35 cellular contexts compared by ENCODE assay signal in genomic region chr11:88390254-88390653, GRCh38.
"Had no signal": no experiment of that assay in that cellular context is flagged by ENCODE, and none has a peak within 500 bp of the region (broad histone marks: within the 10 kb centered on the region; RNA-seq: fewer than 3 reads in every experiment).

No MANE protein-coding gene starts in this region.

- H3K9me3 ChIP-seq: ascending aorta had no signal

- H3K36me3 Mint-ChIP-seq: activated CD4-positive, alpha-beta memory T cell treated with anti-CD3 and anti-CD28 coated beads for 36 hours; brain had no signal

- DNase-seq: activated B cell treated with CpG ODN at 0.5 μM for 24 hours; activated CD4-positive, alpha-beta memory T cell treated with anti-CD3 and anti-CD28 coated beads for 36 hours; activated CD4-positive, alpha-beta T cell treated with anti-CD3 and anti-CD28 coated beads for 4 hours; activated CD4-positive, alpha-beta T cell treated with anti-CD3 and anti-CD28 coated beads, Interleukin-2, amount 10 ng/mL, durations not matched to agents 24 days and 14 days; activated CD4-positive, alpha-beta T cell treated with anti-CD3 and anti-CD28 coated beads, Interleukin-2, amount 50 U/mL, for 1 hour; activated CD4-positive, alpha-beta T cell treated with anti-CD3 and anti-CD28 coated beads, Interleukin-2, amount 50 U/mL, for 4 hours; activated CD4-positive, CD25-positive, alpha-beta regulatory T cell treated with anti-CD3 and anti-CD28 coated beads, Interleukin-2, amount 50 U/mL, for 72 hours; activated CD8-positive, alpha-beta memory T cell treated with anti-CD3 and anti-CD28 coated beads, Interleukin-2, amount 10 ng/mL, durations not matched to agents 7 days and 5 days; activated CD8-positive, alpha-beta memory T cell treated with anti-CD3 and anti-CD28 coated beads, Interleukin-2, amount 50 U/mL, for 48 hours; activated CD8-positive, alpha-beta T cell treated with anti-CD3 and anti-CD28 coated beads for 36 hours; activated effector memory CD4-positive, alpha-beta T cell treated with Interleukin-2 at 50 U/mL for 16 hours; activated gamma-delta T cell; activated naive CD4-positive, alpha-beta T cell treated with anti-CD3 and anti-CD28 coated beads, Interleukin-2, amount 10 ng/mL, durations not matched to agents 7 days and 5 days; activated naive CD4-positive, alpha-beta T cell treated with Interleukin-2 at 50 U/mL for 16 hours; activated naive CD8-positive, alpha-beta T cell treated with anti-CD3 and anti-CD28 coated beads, Interleukin-2, amount 10 ng/mL, durations not matched to agents 7 days and 5 days; activated naive CD8-positive, alpha-beta T cell treated with anti-CD3 and anti-CD28 coated beads, Interleukin-2, amount 50 U/mL, for 24 hours; activated T-cell treated with anti-CD3 and anti-CD28 coated beads, Interleukin-2, amount 50 U/mL, for 24 hours; activated T-cell treated with anti-CD3 and anti-CD28 coated beads, Interleukin-2, amount 50 U/mL, for 48 hours; amygdala; anterior cingulate cortex; caudate nucleus; cerebellar nuclear complex; T-helper 1 cell; T-helper 2 cell; T-helper 9 cell had no signal

- H3K4me3 Mint-ChIP-seq: activated B cell treated with CpG ODN at 0.5 μM for 24 hours; activated CD4-positive, alpha-beta memory T cell treated with anti-CD3 and anti-CD28 coated beads for 36 hours; activated CD4-positive, alpha-beta T cell treated with anti-CD3 and anti-CD28 coated beads, Interleukin-2, amount 10 ng/mL, durations not matched to agents 24 days and 14 days; activated CD8-positive, alpha-beta memory T cell treated with anti-CD3 and anti-CD28 coated beads, Interleukin-2, amount 10 ng/mL, durations not matched to agents 7 days and 5 days; activated CD8-positive, alpha-beta T cell treated with anti-CD3 and anti-CD28 coated beads for 36 hours; activated naive CD4-positive, alpha-beta T cell treated with anti-CD3 and anti-CD28 coated beads, Interleukin-2, amount 10 ng/mL, durations not matched to agents 7 days and 5 days; activated naive CD4-positive, alpha-beta T cell treated with anti-CD3 and anti-CD28 coated beads, Interleukin-2, amount 50 U/mL, for 24 hours; activated naive CD8-positive, alpha-beta T cell; activated naive CD8-positive, alpha-beta T cell treated with anti-CD3 and anti-CD28 coated beads, Interleukin-2, amount 10 ng/mL, durations not matched to agents 7 days and 5 days; activated naive CD8-positive, alpha-beta T cell treated with anti-CD3 and anti-CD28 coated beads, Interleukin-2, amount 50 U/mL, for 24 hours; activated T-cell treated with anti-CD3 and anti-CD28 coated beads, Interleukin-2, amount 50 U/mL, for 24 hours; brain; central memory CD8-positive, alpha-beta T cell; T-helper 1 cell treated with Interleukin-12 subunit alpha and Interleukin-12 subunit beta and Interleukin-4 antibody, amounts not matched to agents 30 μg/mL and 1 μg/mL, for 36 hours; T-helper 2 cell treated with Interferon-gamma antibody and Interleukin-4, amounts not matched to agents 5 μg/mL and 100 μg/mL, for 36 hours had no signal

- H3K4me1 Mint-ChIP-seq: activated B cell treated with CpG ODN at 0.5 μM for 24 hours; activated CD4-positive, alpha-beta T cell treated with anti-CD3 and anti-CD28 coated beads, Interleukin-2, amount 10 ng/mL, durations not matched to agents 24 days and 14 days; activated CD8-positive, alpha-beta memory T cell treated with anti-CD3 and anti-CD28 coated beads, Interleukin-2, amount 10 ng/mL, durations not matched to agents 7 days and 5 days; activated naive CD4-positive, alpha-beta T cell treated with anti-CD3 and anti-CD28 coated beads, Interleukin-2, amount 50 U/mL, for 24 hours; activated naive CD8-positive, alpha-beta T cell treated with anti-CD3 and anti-CD28 coated beads, Interleukin-2, amount 10 ng/mL, durations not matched to agents 7 days and 5 days; activated naive CD8-positive, alpha-beta T cell treated with anti-CD3 and anti-CD28 coated beads, Interleukin-2, amount 50 U/mL, for 24 hours; brain; central memory CD8-positive, alpha-beta T cell had no signal

- H3K27me3 Mint-ChIP-seq: activated B cell treated with CpG ODN at 0.5 μM for 24 hours; activated CD4-positive, alpha-beta memory T cell treated with anti-CD3 and anti-CD28 coated beads for 36 hours; activated CD4-positive, alpha-beta T cell treated with anti-CD3 and anti-CD28 coated beads, Interleukin-2, amount 10 ng/mL, durations not matched to agents 24 days and 14 days; activated CD8-positive, alpha-beta memory T cell treated with anti-CD3 and anti-CD28 coated beads, Interleukin-2, amount 10 ng/mL, durations not matched to agents 7 days and 5 days; activated CD8-positive, alpha-beta T cell treated with anti-CD3 and anti-CD28 coated beads for 36 hours; activated naive CD4-positive, alpha-beta T cell treated with anti-CD3 and anti-CD28 coated beads, Interleukin-2, amount 10 ng/mL, durations not matched to agents 7 days and 5 days; activated naive CD4-positive, alpha-beta T cell treated with anti-CD3 and anti-CD28 coated beads, Interleukin-2, amount 50 U/mL, for 24 hours; activated naive CD8-positive, alpha-beta T cell; activated naive CD8-positive, alpha-beta T cell treated with anti-CD3 and anti-CD28 coated beads, Interleukin-2, amount 10 ng/mL, durations not matched to agents 7 days and 5 days; activated naive CD8-positive, alpha-beta T cell treated with anti-CD3 and anti-CD28 coated beads, Interleukin-2, amount 50 U/mL, for 24 hours; activated T-cell treated with anti-CD3 and anti-CD28 coated beads, Interleukin-2, amount 50 U/mL, for 24 hours; brain; central memory CD8-positive, alpha-beta T cell had no signal

- H3K4me1 ChIP-seq: ascending aorta had no signal

- H3K9me3 Mint-ChIP-seq: activated CD4-positive, alpha-beta memory T cell treated with anti-CD3 and anti-CD28 coated beads for 36 hours; activated CD8-positive, alpha-beta T cell treated with anti-CD3 and anti-CD28 coated beads for 36 hours; activated naive CD4-positive, alpha-beta T cell treated with anti-CD3 and anti-CD28 coated beads, Interleukin-2, amount 50 U/mL, for 24 hours; activated naive CD8-positive, alpha-beta T cell treated with anti-CD3 and anti-CD28 coated beads, Interleukin-2, amount 50 U/mL, for 24 hours; activated T-cell treated with anti-CD3 and anti-CD28 coated beads, Interleukin-2, amount 50 U/mL, for 24 hours; central memory CD8-positive, alpha-beta T cell had no signal

- H3K27ac Mint-ChIP-seq: activated B cell treated with CpG ODN at 0.5 μM for 24 hours; activated CD4-positive, alpha-beta memory T cell treated with anti-CD3 and anti-CD28 coated beads for 36 hours; activated CD4-positive, alpha-beta T cell treated with anti-CD3 and anti-CD28 coated beads, Interleukin-2, amount 10 ng/mL, durations not matched to agents 24 days and 14 days; activated CD8-positive, alpha-beta memory T cell treated with anti-CD3 and anti-CD28 coated beads, Interleukin-2, amount 10 ng/mL, durations not matched to agents 7 days and 5 days; activated naive CD4-positive, alpha-beta T cell treated with anti-CD3 and anti-CD28 coated beads, Interleukin-2, amount 10 ng/mL, durations not matched to agents 7 days and 5 days; activated naive CD4-positive, alpha-beta T cell treated with anti-CD3 and anti-CD28 coated beads, Interleukin-2, amount 50 U/mL, for 24 hours; activated naive CD8-positive, alpha-beta T cell; activated naive CD8-positive, alpha-beta T cell treated with anti-CD3 and anti-CD28 coated beads, Interleukin-2, amount 10 ng/mL, durations not matched to agents 7 days and 5 days; activated naive CD8-positive, alpha-beta T cell treated with anti-CD3 and anti-CD28 coated beads, Interleukin-2, amount 50 U/mL, for 24 hours; activated T-cell treated with anti-CD3 and anti-CD28 coated beads, Interleukin-2, amount 50 U/mL, for 24 hours; activated T-helper 2 cell treated with anti-CD3 and anti-CD28 coated beads, Interferon-gamma antibody, Interleukin-2, Interleukin-4, amounts not matched to agents 10 μg/mL and 5 μg/mL and 100 μg/mL, durations not matched to agents 14 hours and 24 hours and 36 hours; brain; T-helper 1 cell treated with Interleukin-12 subunit alpha and Interleukin-12 subunit beta and Interleukin-4 antibody, amounts not matched to agents 30 μg/mL and 1 μg/mL, for 36 hours; T-helper 2 cell treated with Interferon-gamma antibody and Interleukin-4, amounts not matched to agents 5 μg/mL and 100 μg/mL, for 36 hours had no signal

- H3K27ac ChIP-seq: ascending aorta, cardiac muscle cell, VCaP had no signal

- H3K36me3 ChIP-seq: ascending aorta, cardiac muscle cell had no signal

- H3K4me3 ChIP-seq: ascending aorta, cardiac muscle cell had no signal

- H3K27me3 ChIP-seq: ascending aorta, cardiac muscle cell had no signal

- ATAC-seq: activated CD8-positive, alpha-beta memory T cell treated with anti-CD3 and anti-CD28 coated beads, Interleukin-2, amount 10 ng/mL, durations not matched to agents 7 days and 5 days; activated CD8-positive, alpha-beta T cell treated with anti-CD3 and anti-CD28 coated beads for 36 hours; activated naive CD8-positive, alpha-beta T cell treated with anti-CD3 and anti-CD28 coated beads, Interleukin-2, amount 50 U/mL, for 24 hours had no signal
